ENCODE assay signal across 8 cellular contexts in genomic region chr17:50272711-50273653, GRCh38. TPM values are rescaled to one million over a fixed set of nuclear protein-coding genes. Genes with fewer than 3 reads are reported as not detected.
DNase-seq lines count a peak whose midpoint lies in the region; ATAC-seq and TF ChIP-seq lines count a peak whose summit lies in the region.

No MANE protein-coding gene starts in this region.

- peak overlapping the region; percentile 78 to 87 (median 80) for H3K27ac ChIP-seq in transverse colon

- no peaks in the 10 kb centered on the region for H3K9me3 ChIP-seq in transverse colon

- WGBS in transverse colon (ENCODE audit: low coverage in 1 of 2), 2 donors, result 5 to 11% methylated on average over 5 to 46 of the region's 57 CpGs

- TF ChIP-seq CTCF in osteocyte (IDR thresholded peaks at IDR 0.05) (peak; percentile 99), transverse colon (IDR thresholded peaks at IDR 0.05) (peak; percentile 69 to 96 (median 94))

- H3K4me1 Mint-ChIP-seq in osteocyte (ENCODE audit: unreplicated experiment), result peaks cover 75% of the 10 kb centered on the region

- no peaks in the 10 kb centered on the region for H3K36me3 ChIP-seq in transverse colon

- no peaks in the 10 kb centered on the region for H3K36me3 Mint-ChIP-seq in osteocyte (ENCODE audit: unreplicated experiment)

- intact Hi-C loops in transverse colon (cut with DNase I; ENCODE audit: low total_unique reads), result loop anchor here (1.0 kb wide), 1 partner anchor 72 kb away; the partner anchor contains the start of gene COL1A1

- TF ChIP-seq EP300 in transverse colon (IDR thresholded peaks at IDR 0.05; ENCODE audit: low read depth), result no peak

- no peak for ATAC-seq in HG02938 (IDR thresholded peaks at IDR 0.05; ENCODE audit: unreplicated experiment)

- DNase-seq in NCI-H748 (lab: John Stamatoyannopoulos, UW; ENCODE audit: unreplicated experiment), result peak; percentile 53
- no peak for DNase-seq in NCI-H748 treated with DMSO at 0.1 percent for 48 hours (lab: John Stamatoyannopoulos, UW)
- DNase-seq in activated gamma-delta T cell (lab: John Stamatoyannopoulos, UW), result peak; percentile 29
- DNase-seq in globus pallidus (ENCODE audit: low spot score), result peak; percentile 5
- DNase-seq in osteocyte (ENCODE audit: extremely low spot score, unreplicated experiment), result peak; percentile 93
- peak; percentile 62 for DNase-seq in transverse colon

- peaks cover 6 to 45% (median 34%) of the 10 kb centered on the region in 4 donors for H3K4me1 ChIP-seq in transverse colon

- H3K4me3 ChIP-seq in transverse colon, result peak overlapping the region; percentile 36 to 77 (median 59)

- H3K27ac Mint-ChIP-seq in osteocyte (ENCODE audit: unreplicated experiment), result peak overlapping the region; percentile 96

- H3K4me3 Mint-ChIP-seq in osteocyte (ENCODE audit: unreplicated experiment), result peak overlapping the region; percentile 75

- in situ Hi-C loops in transverse colon (cut with MboI; ENCODE audit: low pct_ligation_motif_present in 1 of 4, low pct_unique_long_range_greater_than_20kb in 1 of 4, low sequenced_read_pairs in 3 of 4), result loop anchor here in 1 of 4 donors (10.0 kb wide), 1 partner anchor 68 kb away; the partner anchor contains the start of gene COL1A1

- no peaks in the 10 kb centered on the region for H3K27me3 Mint-ChIP-seq in osteocyte (ENCODE audit: unreplicated experiment)

- TF ChIP-seq POLR2A in transverse colon (IDR thresholded peaks at IDR 0.05), result no peak

- no peaks in the 10 kb centered on the region for H3K9me3 Mint-ChIP-seq in osteocyte (ENCODE audit: unreplicated experiment)

- peaks cover 11% of the 10 kb centered on the region for H3K27me3 ChIP-seq in transverse colon

TF ChIP-seq in PFSK-1, 5 proteins besides CTCF, POLR2A, EP300 and RAD21:
- TF ChIP-seq FOXP2 (optimal IDR thresholded peaks at IDR 0.05; ENCODE audit: borderline replicate concordance, extremely low read depth, extremely low read length, insufficient read depth), result peak; percentile 60
- TF ChIP-seq SIN3A (IDR thresholded peaks at IDR 0.05; ENCODE audit: borderline replicate concordance, insufficient read depth, low read length), result no peak
- TF ChIP-seq REST (IDR thresholded peaks at IDR 0.05; ENCODE audit: insufficient read depth in 1 of 2, low read depth in 2 of 2, low read length in 2 of 2), result 0 out of 4 replicates have a peak, but pooled peaks of 1 of the 2 experiments have one; percentile 27
- TF ChIP-seq POLR2AphosphoS5 (IDR thresholded peaks at IDR 0.05; ENCODE audit: low read depth, low read length), result no peak
TF ChIP-seq in PFSK-1: peak in this region for 2.

RNA-seq across cellular contexts. Expression of gene TMEM92, which starts 1.3 kb away (rescaled TPM):
- 10.9 TPM for polyA plus RNA-seq in PFSK-1 (2012; ENCODE audit: insufficient read length, low read depth)
- total RNA-seq in osteocyte (4.3 and 6.6 TPM in 2 replicates), transverse colon (1 to 10 TPM in 2 of 4 donors, not detected in 2; 1.9 to 3.7 TPM)
